8 cellular contexts compared by ENCODE assay signal in the genomic region with DNA sequence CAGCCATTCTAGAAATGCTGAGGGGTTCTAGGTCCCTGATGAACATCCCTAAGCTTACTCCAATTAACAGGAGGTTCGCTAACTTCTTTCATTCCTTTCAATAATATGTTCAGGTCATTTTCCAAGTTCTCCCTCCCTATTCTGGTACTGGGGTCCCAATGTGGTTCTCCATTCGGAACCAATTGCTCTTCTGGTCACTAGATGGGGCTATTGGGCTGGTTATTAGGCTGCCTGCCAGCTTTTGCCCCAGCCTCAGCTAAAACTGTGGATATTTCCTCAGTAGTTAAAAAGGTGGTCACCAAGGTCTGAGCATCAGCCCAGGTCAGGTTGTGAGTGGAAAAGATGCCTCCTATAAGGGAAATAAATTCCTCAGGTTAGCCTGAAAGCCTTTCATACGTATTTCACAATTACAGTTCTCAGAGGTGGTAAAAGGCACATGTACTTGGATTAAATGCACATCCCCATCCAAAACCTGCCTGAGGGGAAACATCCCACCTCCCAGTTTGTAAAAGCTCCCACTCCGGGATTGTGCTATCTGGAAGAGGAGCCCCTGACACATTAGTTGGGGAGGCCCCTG.
A peak's percentile ranks its signal among the peaks of the same experiment; 100 is the strongest.
DNase-seq lines count a peak whose midpoint lies in the region; ATAC-seq and TF ChIP-seq lines count a peak whose summit lies in the region.

No MANE protein-coding gene starts in this region.

- H2BK120ac ChIP-seq in H9 (ENCODE audit: low read depth, low read length, poor library complexity, severe bottlenecking), result no peak overlapping the region

- no peak overlapping the region for H3K27ac Mint-ChIP-seq in activated CD4-positive, alpha-beta T cell treated with anti-CD3 and anti-CD28 coated beads for 36 hours
- H3K27ac Mint-ChIP-seq in activated CD4-positive, alpha-beta T cell treated with anti-CD3 and anti-CD28 coated beads, Interleukin-2, amount 10 ng/mL, durations not matched to agents 24 days and 14 days, result no peak overlapping the region
- no peak overlapping the region for H3K27ac Mint-ChIP-seq in H9
- H3K27ac Mint-ChIP-seq in CD4-positive, alpha-beta memory T cell, result no peak overlapping the region

- H2AK5ac ChIP-seq in H9 (ENCODE audit: insufficient read length, low read length), result no peak overlapping the region

- POLR2A ChIA-PET in activated CD4-positive, alpha-beta T cell treated with anti-CD3 and anti-CD28 coated beads for 36 hours (lab: Charles Lee), result no interaction called here
- POLR2A ChIA-PET in CD4-positive, alpha-beta memory T cell (lab: Charles Lee; ENCODE audit: partially characterized antibody), result no interaction called here

- no peak overlapping the region for H2AFZ ChIP-seq in H9 (ENCODE audit: low read length)

- H2BK5ac ChIP-seq in H9 (ENCODE audit: insufficient read length, low read length), result no peak overlapping the region

- H3K14ac ChIP-seq in H9 (ENCODE audit: insufficient read depth, low read length), result no peak overlapping the region

- no peaks in the 10 kb centered on the region for H3K4me1 Mint-ChIP-seq in activated CD4-positive, alpha-beta T cell treated with anti-CD3 and anti-CD28 coated beads for 36 hours
- H3K4me1 Mint-ChIP-seq in activated CD4-positive, alpha-beta T cell treated with anti-CD3 and anti-CD28 coated beads, Interleukin-2, amount 10 ng/mL, durations not matched to agents 24 days and 14 days, result no peaks in the 10 kb centered on the region
- peaks cover 4 to 11% of the 10 kb centered on the region in 2 experiments; a peak in 2 of 4 replicates for H3K4me1 Mint-ChIP-seq in H9
- H3K4me1 Mint-ChIP-seq in CD4-positive, alpha-beta memory T cell, result no peaks in the 10 kb centered on the region

- H2BK15ac ChIP-seq in H9 (ENCODE audit: low read depth, low read length), result no peak overlapping the region

- H3K27me3 ChIP-seq in H9 (ENCODE audit: insufficient read depth, low read length), result no peaks in the 10 kb centered on the region
- H3K27me3 ChIP-seq in CD4-positive, alpha-beta memory T cell (ENCODE audit: insufficient read depth, low read length), result no peaks in the 10 kb centered on the region

- H3K4me3 ChIP-seq in CD4-positive, alpha-beta memory T cell (ENCODE audit: low read length in 2 of 2), result no peak overlapping the region

- no peak overlapping the region for H3K9ac ChIP-seq in H9 (ENCODE audit: extremely low read depth, insufficient read length, low read length)

- H3K9me3 Mint-ChIP-seq in activated CD4-positive, alpha-beta T cell treated with anti-CD3 and anti-CD28 coated beads for 36 hours (ENCODE audit: low read depth), result no peaks in the 10 kb centered on the region
- no peaks in the 10 kb centered on the region for H3K9me3 Mint-ChIP-seq in activated CD4-positive, alpha-beta T cell treated with anti-CD3 and anti-CD28 coated beads, Interleukin-2, amount 10 ng/mL, durations not matched to agents 24 days and 14 days
- H3K9me3 Mint-ChIP-seq in H9, result no peaks in the 10 kb centered on the region
- peaks cover 0 to 32% (median 5%) of the 10 kb centered on the region in 8 donors for H3K9me3 Mint-ChIP-seq in CD4-positive, alpha-beta memory T cell

- H3K36me3 Mint-ChIP-seq in activated CD4-positive, alpha-beta T cell treated with anti-CD3 and anti-CD28 coated beads for 36 hours (ENCODE audit: low read depth), result no peaks in the 10 kb centered on the region
- H3K36me3 Mint-ChIP-seq in activated CD4-positive, alpha-beta T cell treated with anti-CD3 and anti-CD28 coated beads, Interleukin-2, amount 10 ng/mL, durations not matched to agents 24 days and 14 days (ENCODE audit: low read depth), result no peaks in the 10 kb centered on the region
- no peaks in the 10 kb centered on the region for H3K36me3 Mint-ChIP-seq in H9 (ENCODE audit: insufficient read depth in 1 of 3, low read depth in 3 of 3)
- no peaks in the 10 kb centered on the region for H3K36me3 Mint-ChIP-seq in CD4-positive, alpha-beta memory T cell

- H3K36me3 ChIP-seq in CD4-positive, alpha-beta memory T cell (ENCODE audit: insufficient read depth, low read length), result no peaks in the 10 kb centered on the region

- no peaks in the 10 kb centered on the region for H3K79me1 ChIP-seq in H9 (ENCODE audit: insufficient read depth, low read depth, low read length, poor library complexity, severe bottlenecking)

- H3K23me2 ChIP-seq in H9 (ENCODE audit: insufficient read length, low read depth, low read length, poor library complexity, severe bottlenecking), result no peaks in the 10 kb centered on the region

- H3K9me3 ChIP-seq in H9 (ENCODE audit: control insufficient read depth, low read depth, low read length), result no peaks in the 10 kb centered on the region
- H3K9me3 ChIP-seq in CD4-positive, alpha-beta memory T cell (ENCODE audit: control insufficient read depth in 1 of 2, low read length in 2 of 2), result no peaks in the 10 kb centered on the region

- TF ChIP-seq CTCF in H9 (conservative IDR thresholded peaks at IDR 0.05), result peak; percentile 89

- CTCF ChIA-PET in activated CD4-positive, alpha-beta T cell treated with anti-CD3 and anti-CD28 coated beads for 36 hours (lab: Charles Lee), result interaction anchor here (1.0 kb wide), 1 partner anchor 14 kb away, joined by 4 read pairs; no protein-coding TSS in a partner anchor
- CTCF ChIA-PET in CD4-positive, alpha-beta memory T cell (lab: Charles Lee; ENCODE audit: partially characterized antibody), result no interaction called here

- no peak overlapping the region for H3K4ac ChIP-seq in H9 (ENCODE audit: low read depth, low read length)

- no CpG with 5 or more reads among the region's 4 CpGs for WGBS in H9 (ENCODE audit: extremely low coverage, insufficient read length, low lambda C conversion rate)

- H3K4me3 Mint-ChIP-seq in activated CD4-positive, alpha-beta T cell treated with anti-CD3 and anti-CD28 coated beads for 36 hours, result no peak overlapping the region
- no peak overlapping the region for H3K4me3 Mint-ChIP-seq in activated CD4-positive, alpha-beta T cell treated with anti-CD3 and anti-CD28 coated beads, Interleukin-2, amount 10 ng/mL, durations not matched to agents 24 days and 14 days
- no peak overlapping the region for H3K4me3 Mint-ChIP-seq in H9
- H3K4me3 Mint-ChIP-seq in CD4-positive, alpha-beta memory T cell, result no peak overlapping the region

- intact Hi-C loops in activated CD4-positive, alpha-beta T cell treated with anti-CD3 and anti-CD28 coated beads for 36 hours (cut with DNase I, micrococcal nuclease), result no loop called here
- intact Hi-C loops in activated CD4-positive, alpha-beta T cell treated with anti-CD3 and anti-CD28 coated beads, Interleukin-2, amount 10 ng/mL, durations not matched to agents 24 days and 14 days (cut with micrococcal nuclease), result no loop called here
- intact Hi-C loops in CD4-positive, alpha-beta memory T cell (cut with micrococcal nuclease), result no loop called here

- peak; percentile 10 for DNase-seq in activated CD4-positive, alpha-beta T cell treated with anti-CD3 and anti-CD28 coated beads for 36 hours
- DNase-seq in activated CD4-positive, alpha-beta T cell treated with anti-CD3 and anti-CD28 coated beads, Interleukin-2, amount 10 ng/mL, durations not matched to agents 24 days and 14 days, result no peak
- DNase-seq in H9 (no peak), NCI-H1092 (lab: John Stamatoyannopoulos, UW) (peak; percentile 5), dedifferentiated amniotic fluid mesenchymal stem cell (ENCODE audit: extremely low spot score) (peak; percentile 31), myocyte (ENCODE audit: low read depth) (peak; percentile 53), GDM1 (lab: John Stamatoyannopoulos, UW) (no peak)
- DNase-seq in CD4-positive, alpha-beta memory T cell, result no peak

- H3K4me2 ChIP-seq in H9 (ENCODE audit: insufficient read depth, insufficient read length, low read length), result no peak overlapping the region

- H4K5ac ChIP-seq in H9 (ENCODE audit: insufficient read length, low read depth, low read length), result no peak overlapping the region

- no peak overlapping the region for H3K23ac ChIP-seq in H9 (ENCODE audit: insufficient read length, low read depth, low read length)

- H4K91ac ChIP-seq in H9 (ENCODE audit: insufficient read length, low read depth, low read length), result no peak overlapping the region

- ATAC-seq in activated CD4-positive, alpha-beta T cell treated with anti-CD3 and anti-CD28 coated beads for 36 hours, result no peak

- H3K79me2 ChIP-seq in H9 (ENCODE audit: insufficient read depth, low read length), result no peaks in the 10 kb centered on the region

- H3K18ac ChIP-seq in H9 (ENCODE audit: insufficient read length, low read depth, low read length), result no peak overlapping the region

- H3K4me1 ChIP-seq in H9 (ENCODE audit: insufficient read depth, low read length), result no peaks in the 10 kb centered on the region
- H3K4me1 ChIP-seq in CD4-positive, alpha-beta memory T cell (ENCODE audit: insufficient read depth, low read length), result no peaks in the 10 kb centered on the region

- H3K56ac ChIP-seq in H9 (ENCODE audit: insufficient read length, low read depth, low read length), result no peak overlapping the region

- H2BK12ac ChIP-seq in H9 (ENCODE audit: insufficient read length, low read depth, low read length), result no peak overlapping the region

- no peaks in the 10 kb centered on the region for H4K20me1 ChIP-seq in H9 (ENCODE audit: control insufficient read depth, insufficient read depth, insufficient read length)

- H3K27me3 Mint-ChIP-seq in activated CD4-positive, alpha-beta T cell treated with anti-CD3 and anti-CD28 coated beads for 36 hours, result no peaks in the 10 kb centered on the region
- no peaks in the 10 kb centered on the region for H3K27me3 Mint-ChIP-seq in activated CD4-positive, alpha-beta T cell treated with anti-CD3 and anti-CD28 coated beads, Interleukin-2, amount 10 ng/mL, durations not matched to agents 24 days and 14 days
- no peaks in the 10 kb centered on the region for H3K27me3 Mint-ChIP-seq in H9 (ENCODE audit: low read depth)
- H3K27me3 Mint-ChIP-seq in CD4-positive, alpha-beta memory T cell, result no peaks in the 10 kb centered on the region

- no peak overlapping the region for H3T11ph ChIP-seq in H9 (ENCODE audit: low read length)

- no peak overlapping the region for H2BK20ac ChIP-seq in H9 (ENCODE audit: low read depth, low read length, poor library complexity, severe bottlenecking)

- no peak overlapping the region for H4K8ac ChIP-seq in H9 (replicated peaks; ENCODE audit: insufficient read length, low read depth, low read length)

- no peak overlapping the region for H3K27ac ChIP-seq in H9 (ENCODE audit: insufficient read length, low read depth, low read length)
- no peak overlapping the region for H3K27ac ChIP-seq in CD4-positive, alpha-beta memory T cell (ENCODE audit: low read depth, low read length)

Comparison
In these comparisons a context has a peak if more than half of its experiments do, and no peak if none do; other contexts are left out.
1. DNase-seq: peak in activated CD4-positive, alpha-beta T cell treated with anti-CD3 and anti-CD28 coated beads for 36 hours (single experiment), NCI-H1092 (single experiment), dedifferentiated amniotic fluid mesenchymal stem cell (single experiment) and myocyte (single experiment); none in activated CD4-positive, alpha-beta T cell treated with anti-CD3 and anti-CD28 coated beads, Interleukin-2, amount 10 ng/mL, durations not matched to agents 24 days and 14 days (single experiment), H9 (single experiment), GDM1 (single experiment) and CD4-positive, alpha-beta memory T cell (0 of 5).